Comparison of ENCODE assay signal across 8 cellular contexts in the genomic region with DNA sequence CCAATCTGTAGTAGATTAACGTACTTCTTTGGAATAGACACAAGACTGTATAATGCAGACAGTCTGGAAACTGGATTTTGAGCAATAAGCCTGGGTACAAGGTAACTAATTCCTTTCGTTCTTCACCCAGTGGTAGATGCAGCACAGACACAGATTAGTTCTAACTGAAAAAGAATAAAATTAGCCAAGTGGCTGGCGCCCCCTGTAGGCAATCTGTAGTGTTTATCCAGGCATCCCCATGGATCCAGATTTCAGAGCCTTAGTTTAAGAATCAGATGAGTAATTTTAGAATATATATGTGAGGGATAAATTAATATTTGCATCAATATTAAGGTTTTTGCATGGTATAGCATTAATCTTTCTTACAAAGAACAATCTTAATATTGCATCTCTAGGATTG.
DNase-seq lines count a peak whose midpoint lies in the region; ATAC-seq and TF ChIP-seq lines count a peak whose summit lies in the region.

No MANE protein-coding gene starts in this region.

- no peak for TF ChIP-seq POLR2A in vagina (IDR thresholded peaks at IDR 0.05)

- H3K36me3 ChIP-seq in vagina: no peaks in the 10 kb centered on the region

- no peaks in the 10 kb centered on the region for H3K9me3 ChIP-seq in vagina
- no peaks in the 10 kb centered on the region for H3K9me3 ChIP-seq in T-helper 17 cell (ENCODE audit: control insufficient read depth, low read length, poor library complexity, severe bottlenecking)

- no peaks in the 10 kb centered on the region for H3K4me1 Mint-ChIP-seq in T-helper 17 cell

- no peaks in the 10 kb centered on the region for H3K27me3 ChIP-seq in vagina

- no peaks in the 10 kb centered on the region for H3K4me1 ChIP-seq in vagina

- no peak overlapping the region for H3K27ac Mint-ChIP-seq in T-helper 17 cell

- in situ Hi-C loops in SK-MEL-5 (cut with HindIII; ENCODE audit: low pct_unique_long_range_greater_than_20kb, low sequenced_read_pairs): no loop called here

- no peaks in the 10 kb centered on the region for H3K36me3 Mint-ChIP-seq in T-helper 17 cell (ENCODE audit: low read depth)

- no peak overlapping the region for H3K4me3 Mint-ChIP-seq in T-helper 17 cell

- ATAC-seq in T-helper 17 cell: no peak

- intact Hi-C loops in vagina (cut with DNase I): loop anchor here (10.0 kb wide), 1 partner anchor 949 kb away; no protein-coding TSS in a partner anchor

- TF ChIP-seq CTCF in vagina (IDR thresholded peaks at IDR 0.05): no peak

- no peaks in the 10 kb centered on the region for H3K27me3 Mint-ChIP-seq in T-helper 17 cell

- H3K27ac ChIP-seq in vagina: no peak overlapping the region

- H3K4me3 ChIP-seq in vagina: no peak overlapping the region

- peak; percentile 75 for DNase-seq in DMS 273 (lab: John Stamatoyannopoulos, UW; ENCODE audit: unreplicated experiment)
- DNase-seq in DMS 273 treated with DMSO at 0.1 percent for 48 hours (lab: John Stamatoyannopoulos, UW): no peak
- DNase-seq in HT1080 (ENCODE audit: low read depth): peak; percentile 57
- peak; percentile 64 for DNase-seq in SK-MEL-5 (ENCODE audit: low read depth, low spot score)
- DNase-seq in inferior parietal cortex (ENCODE audit: extremely low spot score): peak; percentile 81
- DNase-seq in vagina (ENCODE audit: extremely low spot score in 2 of 2): no peak
- no peak for DNase-seq in DMS79 treated with DMSO at 0.1 percent for 48 hours (lab: John Stamatoyannopoulos, UW)
- DNase-seq in T-helper 17 cell: no peak

Comparison
In these comparisons a context has a peak if more than half of its experiments do, and no peak if none do; other contexts are left out.
1. DNase-seq: peak in DMS 273 (single experiment), HT1080 (single experiment), SK-MEL-5 (single experiment) and inferior parietal cortex (single experiment); none in DMS 273 treated with DMSO at 0.1 percent for 48 hours (single experiment), vagina (0 of 2), DMS79 treated with DMSO at 0.1 percent for 48 hours (single experiment) and T-helper 17 cell (0 of 3).